Comparison of ENCODE assay signal across 16 cellular contexts in the genomic region with DNA sequence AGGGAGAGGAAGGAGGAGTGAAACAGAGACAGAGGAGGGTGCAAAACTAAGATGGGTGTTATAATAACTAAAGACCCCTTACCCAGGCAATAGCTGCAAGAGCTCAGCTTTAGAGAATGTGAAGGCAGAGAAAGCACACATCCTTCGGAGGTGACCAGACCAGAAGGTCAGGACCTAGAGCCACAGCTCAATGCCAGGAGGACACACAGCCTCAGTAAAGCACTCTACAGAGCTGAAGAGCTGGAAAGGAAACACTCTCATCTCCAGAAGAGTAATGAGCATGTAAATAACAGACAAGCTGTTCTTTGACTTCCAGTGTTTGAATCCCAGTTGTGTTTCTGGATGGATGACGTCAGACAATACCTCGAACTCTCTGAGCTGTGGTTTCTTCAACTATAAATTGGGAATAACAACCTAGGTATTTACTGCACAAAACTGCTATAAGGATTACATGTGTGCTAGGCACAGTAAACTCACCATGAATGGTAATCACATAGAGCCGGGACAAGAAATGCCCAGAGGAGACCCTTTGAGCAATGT.
DNase-seq lines count a peak whose midpoint lies in the region; FAIRE-seq and TF ChIP-seq lines count a peak whose summit lies in the region.
"Had no signal": no experiment of that assay in that cellular context is flagged by ENCODE, and none has a peak within 500 bp of the region (broad histone marks: within the 10 kb centered on the region; RNA-seq: fewer than 3 reads in every experiment).

No MANE protein-coding gene starts in this region.

- peak overlapping the region; percentile 8; the same call in 1 of the 2 replicates for H3K27ac Mint-ChIP-seq in HFFc6

- H3K27me3 Mint-ChIP-seq in HFFc6 (ENCODE audit: insufficient read depth) = 0 out of 2 replicates have a peak, but pooled peaks cover 2% of the 10 kb centered on the region
- H3K27me3 Mint-ChIP-seq: CD8-positive, alpha-beta memory T cell had no signal

- no peaks in the 10 kb centered on the region for H3F3A ChIP-seq in SK-N-SH (replicated peaks; ENCODE audit: insufficient read depth)

- no peak overlapping the region for H2AFZ ChIP-seq in SK-N-SH (ENCODE audit: low read depth)

- H3K9me3 Mint-ChIP-seq in HFFc6 = no peaks in the 10 kb centered on the region
- H3K9me3 Mint-ChIP-seq: CD8-positive, alpha-beta memory T cell had no signal

- H3K4me1 ChIP-seq in SK-N-SH (ENCODE audit: control insufficient read depth in 1 of 2, insufficient read depth in 2 of 2, low read depth in 1 of 2, low read length in 1 of 2) = peaks cover 0 to 4% of the 10 kb centered on the region in 2 experiments; a peak in 2 of 4 replicates
- H3K4me1 ChIP-seq: Peyer's patch had no signal

- no peak for TF ChIP-seq EP300 in SK-N-SH (IDR thresholded peaks at IDR 0.05; ENCODE audit: borderline replicate concordance in 1 of 2, low read depth in 1 of 2, low read length in 1 of 2)

- no peak for DNase-seq in GM12891 (ENCODE audit: insufficient read length, low spot score)
- no peak for DNase-seq in HFFc6
- peak; percentile 8 for DNase-seq in SK-N-DZ (ENCODE audit: low spot score)
- peak; percentile 32 for DNase-seq in fibroblast of villous mesenchyme (ENCODE audit: low read depth)
- no peak for DNase-seq in islet precursor cell
- no peak for DNase-seq in SK-N-SH
- no peak for DNase-seq in NCI-H1417 (lab: John Stamatoyannopoulos, UW)
- DNase-seq: BE2C; CD8-positive, alpha-beta memory T cell; Karpas-422; NCI-H1105 treated with DMSO at 0.1 percent for 48 hours; NCI-H1930; NCI-H2227 treated with DMSO at 0.1 percent for 48 hours; NCI-H526 treated with DMSO at 0.1 percent for 48 hours; Peyer's patch; Right ventricle myocardium superior had no signal

- H3K4me3 ChIP-seq in fibroblast of villous mesenchyme (ENCODE audit: low read depth, low read length) = no peak overlapping the region
- H3K4me3 ChIP-seq in SK-N-SH (ENCODE audit: low read depth in 2 of 2, low read length in 1 of 2) = no peak overlapping the region
- H3K4me3 ChIP-seq: Peyer's patch had no signal

- H3K9ac ChIP-seq in SK-N-SH = no peak overlapping the region

- H3K9me2 ChIP-seq in SK-N-SH = no peaks in the 10 kb centered on the region

- no peaks in the 10 kb centered on the region for H4K20me1 ChIP-seq in SK-N-SH (ENCODE audit: insufficient read depth)

- H3K9me3 ChIP-seq in SK-N-SH = no peaks in the 10 kb centered on the region
- H3K9me3 ChIP-seq: BE2C, Peyer's patch had no signal

- no peak overlapping the region for H3K4me2 ChIP-seq in SK-N-SH

- no peak for TF ChIP-seq CTCF in HFFc6 (IDR thresholded peaks at IDR 0.05)
- no peak for TF ChIP-seq CTCF in fibroblast of villous mesenchyme (IDR thresholded peaks at IDR 0.05; ENCODE audit: insufficient read depth, low read depth, low read length)
- TF ChIP-seq CTCF in SK-N-SH (IDR thresholded peaks at IDR 0.05) = no peak

- POLR2A ChIA-PET in SK-N-SH (lab: Yijun Ruan, JAX) = no interaction called here

- 0 out of 2 replicates have a peak, but pooled peaks cover 5% of the 10 kb centered on the region for H3K36me3 Mint-ChIP-seq in HFFc6 (ENCODE audit: low read depth)

- H3K4me1 Mint-ChIP-seq in HFFc6 (ENCODE audit: low read depth) = peaks cover 27% of the 10 kb centered on the region

- H3K27me3 ChIP-seq in SK-N-SH (ENCODE audit: insufficient read depth) = no peaks in the 10 kb centered on the region
- H3K27me3 ChIP-seq: BE2C, Peyer's patch had no signal

- H3K79me2 ChIP-seq in SK-N-SH (ENCODE audit: insufficient read depth) = no peaks in the 10 kb centered on the region; the same call in 1 of the 2 replicates

- CTCF ChIA-PET in SK-N-SH (lab: Yijun Ruan, JAX) = interaction anchor here (1.4 to 3.2 kb wide), 3 partner anchors 14 to 85 kb away, joined by 4 to 12 read pairs (median 12); a partner anchor contains a TSS

- TF ChIP-seq POLR2A in GM12891 (IDR thresholded peaks at IDR 0.05; ENCODE audit: low read depth, low read length) = no peak

- no peak overlapping the region for H3K4me3 Mint-ChIP-seq in HFFc6
- H3K4me3 Mint-ChIP-seq: CD8-positive, alpha-beta memory T cell had no signal

- no peak overlapping the region for H3K27ac ChIP-seq in SK-N-SH (ENCODE audit: low read depth in 2 of 2, low read length in 1 of 2)
- H3K27ac ChIP-seq: Peyer's patch had no signal

- 94% methylated on average over 4 of the region's 4 CpGs for WGBS in SK-N-SH (ENCODE audit: low lambda C conversion rate)

- FAIRE-seq in GM12891 (lab: Jason Lieb, UNC) = peak; percentile 13

- no peak for TF ChIP-seq RAD21 in SK-N-SH (IDR thresholded peaks at IDR 0.05; ENCODE audit: low read length)

- no peaks in the 10 kb centered on the region for H3K36me3 ChIP-seq in SK-N-SH (replicated peaks in 1 of 2; ENCODE audit: control insufficient read depth in 1 of 2, insufficient read depth in 2 of 2, low read length in 1 of 2)
- H3K36me3 ChIP-seq: BE2C, Peyer's patch had no signal

TF ChIP-seq in GM12891, 5 proteins besides CTCF, POLR2A, EP300 and RAD21:
- TF ChIP-seq PAX5 (IDR thresholded peaks at IDR 0.05; ENCODE audit: insufficient read depth, low read length, severe bottlenecking) (no peak), TAF1 (IDR thresholded peaks at IDR 0.05; ENCODE audit: low read depth, low read length) (no peak), POU2F2 (IDR thresholded peaks at IDR 0.05; ENCODE audit: low read depth, low read length) (no peak), SPI1 (IDR thresholded peaks at IDR 0.05; ENCODE audit: low read depth, low read length) (no peak), POLR2AphosphoS5 (IDR thresholded peaks at IDR 0.05; ENCODE audit: low read depth, low read length) (no peak)

TF ChIP-seq in SK-N-SH, 30 proteins besides CTCF, POLR2A, EP300 and RAD21:
- TF ChIP-seq TAF1 (IDR thresholded peaks at IDR 0.05; ENCODE audit: borderline replicate concordance, low read depth, low read length) (no peak), MXI1 (IDR thresholded peaks at IDR 0.05; ENCODE audit: low read depth, low read length) (no peak), SIN3A (IDR thresholded peaks at IDR 0.05; ENCODE audit: borderline replicate concordance, low read depth, low read length) (no peak), RXRA (IDR thresholded peaks at IDR 0.05; ENCODE audit: borderline replicate concordance, low read depth) (no peak), FOXJ3 (CRISPR knock-in tag; IDR thresholded peaks at IDR 0.05) (no peak), TCF12 (IDR thresholded peaks at IDR 0.05) (no peak), RFX5 (IDR thresholded peaks at IDR 0.05; ENCODE audit: low read length) (no peak), ELF1 (IDR thresholded peaks at IDR 0.05) (no peak)
- TF ChIP-seq, protein P1, sequence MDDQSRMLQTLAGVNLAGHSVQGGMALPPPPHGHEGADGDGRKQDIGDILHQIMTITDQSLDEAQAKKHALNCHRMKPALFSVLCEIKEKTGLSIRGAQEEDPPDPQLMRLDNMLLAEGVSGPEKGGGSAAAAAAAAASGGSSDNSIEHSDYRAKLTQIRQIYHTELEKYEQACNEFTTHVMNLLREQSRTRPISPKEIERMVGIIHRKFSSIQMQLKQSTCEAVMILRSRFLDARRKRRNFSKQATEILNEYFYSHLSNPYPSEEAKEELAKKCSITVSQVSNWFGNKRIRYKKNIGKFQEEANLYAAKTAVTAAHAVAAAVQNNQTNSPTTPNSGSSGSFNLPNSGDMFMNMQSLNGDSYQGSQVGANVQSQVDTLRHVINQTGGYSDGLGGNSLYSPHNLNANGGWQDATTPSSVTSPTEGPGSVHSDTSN (IDR thresholded peaks at IDR 0.05) = no peak
- TF ChIP-seq, protein P2, sequence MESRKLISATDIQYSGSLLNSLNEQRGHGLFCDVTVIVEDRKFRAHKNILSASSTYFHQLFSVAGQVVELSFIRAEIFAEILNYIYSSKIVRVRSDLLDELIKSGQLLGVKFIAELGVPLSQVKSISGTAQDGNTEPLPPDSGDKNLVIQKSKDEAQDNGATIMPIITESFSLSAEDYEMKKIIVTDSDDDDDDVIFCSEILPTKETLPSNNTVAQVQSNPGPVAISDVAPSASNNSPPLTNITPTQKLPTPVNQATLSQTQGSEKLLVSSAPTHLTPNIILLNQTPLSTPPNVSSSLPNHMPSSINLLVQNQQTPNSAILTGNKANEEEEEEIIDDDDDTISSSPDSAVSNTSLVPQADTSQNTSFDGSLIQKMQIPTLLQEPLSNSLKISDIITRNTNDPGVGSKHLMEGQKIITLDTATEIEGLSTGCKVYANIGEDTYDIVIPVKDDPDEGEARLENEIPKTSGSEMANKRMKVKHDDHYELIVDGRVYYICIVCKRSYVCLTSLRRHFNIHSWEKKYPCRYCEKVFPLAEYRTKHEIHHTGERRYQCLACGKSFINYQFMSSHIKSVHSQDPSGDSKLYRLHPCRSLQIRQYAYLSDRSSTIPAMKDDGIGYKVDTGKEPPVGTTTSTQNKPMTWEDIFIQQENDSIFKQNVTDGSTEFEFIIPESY (IDR thresholded peaks at IDR 0.05; ENCODE audit: borderline replicate concordance, low read depth) = no peak

Comparison
In these comparisons a context has a peak if more than half of its experiments do, and no peak if none do; other contexts are left out.
1. DNase-seq: peak in SK-N-DZ (single experiment) and fibroblast of villous mesenchyme (single experiment); none in GM12891 (single experiment), HFFc6 (single experiment), islet precursor cell (single experiment), SK-N-SH (single experiment) and NCI-H1417 (0 of 3).